In the genomic region with DNA sequence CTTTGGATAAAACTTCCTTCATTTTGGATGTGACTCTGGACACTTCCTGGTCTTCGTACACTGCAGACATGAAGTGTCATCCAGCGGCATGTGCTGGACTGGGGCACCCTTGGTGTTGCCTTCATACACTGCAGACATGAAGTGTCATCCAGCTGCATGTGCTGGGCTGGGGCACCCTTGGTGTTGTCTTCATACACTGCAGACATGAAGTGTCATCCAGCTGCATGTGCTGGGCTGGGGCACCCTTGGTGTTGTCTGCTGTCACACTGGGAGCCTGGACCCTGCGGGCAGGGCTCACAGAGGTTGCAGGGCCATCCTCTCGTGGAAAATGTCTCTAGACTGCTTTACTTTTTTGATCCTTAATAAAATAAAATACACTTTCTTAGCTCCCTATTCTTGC, we compare ENCODE assay signal across 32 cellular contexts.
"Had no signal": no experiment of that assay in that cellular context is flagged by ENCODE, and none has a peak within 500 bp of the region (broad histone marks: within the 10 kb centered on the region; RNA-seq: fewer than 3 reads in every experiment).

No MANE protein-coding gene starts in this region.

- H3K27me3 ChIP-seq: adrenal gland, body of pancreas, brain microvascular endothelial cell had no signal

- H3K27ac ChIP-seq: adrenal gland, body of pancreas, brain microvascular endothelial cell, breast epithelium, cardiac muscle cell, VCaP had no signal

- DNase-seq: activated B cell treated with CpG ODN at 0.5 μM for 24 hours; activated CD4-positive, alpha-beta memory T cell treated with anti-CD3 and anti-CD28 coated beads for 36 hours; activated CD4-positive, alpha-beta T cell treated with anti-CD3 and anti-CD28 coated beads for 4 hours; activated CD4-positive, alpha-beta T cell treated with anti-CD3 and anti-CD28 coated beads, Interleukin-2, amount 10 ng/mL, durations not matched to agents 24 days and 14 days; activated CD4-positive, alpha-beta T cell treated with anti-CD3 and anti-CD28 coated beads, Interleukin-2, amount 50 U/mL, for 1 hour; activated CD4-positive, alpha-beta T cell treated with anti-CD3 and anti-CD28 coated beads, Interleukin-2, amount 50 U/mL, for 4 hours; activated CD4-positive, CD25-positive, alpha-beta regulatory T cell treated with anti-CD3 and anti-CD28 coated beads, Interleukin-2, amount 50 U/mL, for 72 hours; activated CD8-positive, alpha-beta memory T cell treated with anti-CD3 and anti-CD28 coated beads, Interleukin-2, amount 50 U/mL, for 4 hours; activated CD8-positive, alpha-beta T cell treated with anti-CD3 and anti-CD28 coated beads for 36 hours; activated gamma-delta T cell treated with Interleukin-2 at 50 U/mL for 16 hours; activated naive CD4-positive, alpha-beta T cell; activated naive CD4-positive, alpha-beta T cell treated with anti-CD3 and anti-CD28 coated beads for 36 hours; activated naive CD4-positive, alpha-beta T cell treated with anti-CD3 and anti-CD28 coated beads, Interleukin-2, amount 50 U/mL, for 16 hours; activated T-cell treated with anti-CD3 and anti-CD28 coated beads for 4 hours; activated T-cell treated with anti-CD3 and anti-CD28 coated beads, Interleukin-2, amount 50 U/mL, for 1 hour; activated T-cell treated with anti-CD3 and anti-CD28 coated beads, Interleukin-2, amount 50 U/mL, for 4 hours; activated T-cell treated with anti-CD3 and anti-CD28 coated beads, Interleukin-2, amount 50 U/mL, for 72 hours; amniotic stem cell; aorta; body of pancreas; brain microvascular endothelial cell; central memory CD4-positive, alpha-beta T cell; SW 1271; T-helper 1 cell; T-helper 2 cell; T-helper 9 cell had no signal

- H3K36me3 ChIP-seq: adrenal gland, brain microvascular endothelial cell, breast epithelium, cardiac muscle cell had no signal

- H3K4me1 ChIP-seq: adrenal gland, breast epithelium had no signal

- ATAC-seq: activated CD8-positive, alpha-beta T cell treated with anti-CD3 and anti-CD28 coated beads for 36 hours; activated naive CD4-positive, alpha-beta T cell treated with anti-CD3 and anti-CD28 coated beads, Interleukin-2, amount 50 U/mL, for 72 hours; activated T-cell treated with anti-CD3 and anti-CD28 coated beads, Interleukin-2, amount 50 U/mL, for 4 hours; activated T-cell treated with anti-CD3 and anti-CD28 coated beads, Interleukin-2, amount 50 U/mL, for 72 hours; activated T-helper 17 cell treated with anti-CD3 and anti-CD28 coated beads, Interleukin-2, amount 50 U/mL, for 72 hours; body of pancreas had no signal

- H3K9me3 ChIP-seq: adrenal gland, body of pancreas, breast epithelium had no signal

- H3K4me3 ChIP-seq: adrenal gland, body of pancreas, breast epithelium, cardiac muscle cell had no signal
